In genomic region chr3:180478695-180479094, GRCh38 we compare ENCODE assay signal across 17 cellular contexts.
DNase-seq lines count a peak whose midpoint lies in the region; ATAC-seq, FAIRE-seq and TF ChIP-seq lines count a peak whose summit lies in the region.
"Had no signal": no experiment of that assay in that cellular context is flagged by ENCODE, and none has a peak within 500 bp of the region (broad histone marks: within the 10 kb centered on the region; RNA-seq: fewer than 3 reads in every experiment).

No MANE protein-coding gene starts in this region.

- H3K56ac ChIP-seq in H1 (replicated peaks; ENCODE audit: insufficient read length, low read depth, low read length): no peak overlapping the region

- H3K79me2 ChIP-seq in H1 (ENCODE audit: control insufficient read depth in 1 of 2, insufficient read depth in 2 of 2, low read length in 2 of 2): no peaks in the 10 kb centered on the region

- peak; percentile 5 for DNase-seq in NCI-H2171 treated with DMSO at 0.1 percent for 48 hours (lab: John Stamatoyannopoulos, UW)
- DNase-seq in NCI-H2171 (lab: John Stamatoyannopoulos, UW): no peak
- DNase-seq in NCI-H82 (lab: John Stamatoyannopoulos, UW): peak; percentile 77
- DNase-seq in H1 (ENCODE audit: low read depth in 1 of 2, low spot score in 2 of 2): no peak
- DNase-seq in NCI-H1105 (lab: John Stamatoyannopoulos, UW): no peak
- DNase-seq in head of caudate nucleus: no peak
- DNase-seq: 8988T, DMS 273 treated with DMSO at 0.1 percent for 48 hours, DMS53, DND-41, EL, HFFc6 had no signal

- H3K23ac ChIP-seq in H1 (ENCODE audit: insufficient read length): no peak overlapping the region

- no peak overlapping the region for H4K5ac ChIP-seq in H1 (ENCODE audit: insufficient read length, low read depth, low read length)

- H3K27ac ChIP-seq in H1 (ENCODE audit: low read depth, low read length): no peak overlapping the region
- H3K27ac ChIP-seq: BLaER1 had no signal

- H2AK5ac ChIP-seq in H1 (ENCODE audit: low read depth, low read length): no peak overlapping the region

- no peaks in the 10 kb centered on the region for H3K27me3 ChIP-seq in H1 (replicated peaks in 1 of 4; ENCODE audit: control insufficient read depth in 3 of 4, extremely low read depth in 1 of 4, insufficient read depth in 3 of 4, low read length in 3 of 4)
- H3K27me3 ChIP-seq: BLaER1 had no signal

- TF ChIP-seq RAD21 in H1 (IDR thresholded peaks at IDR 0.05 in 1 of 2, conservative IDR thresholded peaks at IDR 0.05 in 1 of 2; ENCODE audit: low read depth in 2 of 2, low read length in 2 of 2): no peak

- H3K23me2 ChIP-seq in H1 (ENCODE audit: low read depth, low read length): no peaks in the 10 kb centered on the region

- TF ChIP-seq CTCF in H1 (IDR thresholded peaks at IDR 0.05; ENCODE audit: control extremely low read depth in 1 of 3, insufficient read depth in 1 of 3, low read depth in 1 of 3, low read length in 3 of 3): no peak

- 73% methylated on average over 5 of the region's 5 CpGs; no CpG with 5 or more reads in 1 of the 2 experiments for WGBS in H1 (ENCODE audit: extremely low coverage in 1 of 2, insufficient coverage in 1 of 2, insufficient read length in 1 of 2, insufficient replicate concordance in 2 of 2, low coverage in 1 of 2, low lambda C conversion rate in 2 of 2, missing lambda C conversion rate in 1 of 2), 2 experiments

- CTCF ChIA-PET in H1 (lab: Charles Lee; ENCODE audit: partially characterized antibody): interaction anchor here (0.5 to 1.6 kb wide), 2 partner anchors 74 to 1784 kb away, joined by 3 read pairs; no protein-coding TSS in a partner anchor

- intact Hi-C loops in head of caudate nucleus (cut with DNase I): no loop called here

- no peak for FAIRE-seq in H1 (lab: Jason Lieb, UNC)
- FAIRE-seq: GM12878, H54 had no signal

- H3K79me1 ChIP-seq in H1 (ENCODE audit: low read depth, low read length): no peaks in the 10 kb centered on the region

- H2BK15ac ChIP-seq in H1 (ENCODE audit: low read length): no peak overlapping the region

- H3K9me3 ChIP-seq in H1 (ENCODE audit: insufficient read depth in 2 of 2, low read depth in 1 of 2, low read length in 1 of 2): no peaks in the 10 kb centered on the region
- H3K9me3 ChIP-seq: BLaER1 had no signal

- no peak overlapping the region for H2BK120ac ChIP-seq in H1 (replicated peaks; ENCODE audit: low read depth, low read length)

- no peak overlapping the region for H2BK12ac ChIP-seq in H1 (ENCODE audit: low read depth, low read length)

- no peaks in the 10 kb centered on the region for H4K20me1 ChIP-seq in H1 (replicated peaks in 1 of 2; ENCODE audit: control insufficient read depth in 1 of 2, insufficient read depth in 2 of 2, low read length in 2 of 2)
- H4K20me1 ChIP-seq: BLaER1 had no signal

- no peak overlapping the region for H3K9ac ChIP-seq in H1 (replicated peaks in 1 of 4; ENCODE audit: extremely low read depth in 1 of 4, low read depth in 3 of 4, low read length in 3 of 4)
- H3K9ac ChIP-seq: BLaER1 had no signal

- no peak for TF ChIP-seq POLR2A in H1 (IDR thresholded peaks at IDR 0.05; ENCODE audit: control extremely low read depth in 1 of 2, low read depth in 2 of 2, low read length in 2 of 2)

- H4K8ac ChIP-seq in H1 (ENCODE audit: extremely low read depth, insufficient read depth, low read length): no peak overlapping the region

- no peaks in the 10 kb centered on the region for H3K36me3 ChIP-seq in H1 (ENCODE audit: control insufficient read depth in 2 of 4, insufficient read depth in 4 of 4, low read length in 3 of 4)
- H3K36me3 ChIP-seq: BLaER1 had no signal

- no peak overlapping the region for H3K4me3 ChIP-seq in H1 (ENCODE audit: extremely low read depth in 1 of 4, insufficient read depth in 2 of 4, low read depth in 3 of 4, low read length in 4 of 4)
- H3K4me3 ChIP-seq: BLaER1, GM12878 had no signal

- no peak overlapping the region for H3K4ac ChIP-seq in H1 (replicated peaks; ENCODE audit: insufficient read length, low read depth, low read length)

- H2BK5ac ChIP-seq in H1 (ENCODE audit: low read depth, low read length): no peak overlapping the region

- POLR2A ChIA-PET in H1 (lab: Charles Lee; ENCODE audit: partially characterized antibody): interaction anchor here (0.7 kb wide), 1 partner anchor 596 kb away, joined by 3 read pairs; no protein-coding TSS in a partner anchor

- no peak overlapping the region for H2BK20ac ChIP-seq in H1 (ENCODE audit: low read length)

- peak overlapping the region in 1 of 2 experiments; percentile 38; a peak in 1 of 4 replicates for H3K4me2 ChIP-seq in H1 (ENCODE audit: insufficient read depth in 1 of 2, low read depth in 2 of 2, low read length in 2 of 2)
- H3K4me2 ChIP-seq: BLaER1 had no signal

- ATAC-seq in GM21381 (IDR thresholded peaks at IDR 0.05; ENCODE audit: unreplicated experiment): no peak
- ATAC-seq: GM12878, HCT116 had no signal

- H3K14ac ChIP-seq in H1 (ENCODE audit: insufficient read length): no peak overlapping the region

- no peak overlapping the region for H4K91ac ChIP-seq in H1 (replicated peaks; ENCODE audit: insufficient read length, low read length)

- peak overlapping the region; percentile 77 for H2AFZ ChIP-seq in H1 (ENCODE audit: low read length)

- H3K4me1 ChIP-seq in H1 (replicated peaks in 1 of 4; ENCODE audit: control insufficient read depth in 3 of 4, insufficient read depth in 4 of 4, low read length in 3 of 4): peaks cover 0 to 3% (median 0%) of the 10 kb centered on the region in 4 experiments; a peak in 2 of 7 replicates
- H3K4me1 ChIP-seq: BLaER1 had no signal

- no peak for TF ChIP-seq EP300 in H1 (IDR thresholded peaks at IDR 0.05; ENCODE audit: borderline replicate concordance in 1 of 2, low read depth in 2 of 2, low read length in 2 of 2)

- no peak overlapping the region for H3K18ac ChIP-seq in H1 (ENCODE audit: extremely low read depth, low read length)

TF ChIP-seq in H1, 55 proteins besides CTCF, POLR2A, EP300 and RAD21:
- TF ChIP-seq MAFK (IDR thresholded peaks at IDR 0.05; ENCODE audit: low read depth, low read length): no peak
- no peak for TF ChIP-seq KDM5A (IDR thresholded peaks at IDR 0.05; ENCODE audit: low read length)
- no peak for TF ChIP-seq E2F6 (IDR thresholded peaks at IDR 0.05)
- no peak for TF ChIP-seq HDAC6 (IDR thresholded peaks at IDR 0.05; ENCODE audit: low read depth, low read length)
- no peak for TF ChIP-seq KDM4A (IDR thresholded peaks at IDR 0.05; ENCODE audit: low read depth, low read length, severe bottlenecking)
- no peak for TF ChIP-seq ASH2L (IDR thresholded peaks at IDR 0.05; ENCODE audit: low read length)
- TF ChIP-seq YY1 (IDR thresholded peaks at IDR 0.05; ENCODE audit: low read depth, low read length): no peak
- TF ChIP-seq CBX5 (IDR thresholded peaks at IDR 0.05; ENCODE audit: low read depth, low read length): no peak
- no peak for TF ChIP-seq BACH1 (IDR thresholded peaks at IDR 0.05; ENCODE audit: low read length)
- no peak for TF ChIP-seq TEAD4 (IDR thresholded peaks at IDR 0.05; ENCODE audit: low read depth, low read length)
- no peak for TF ChIP-seq SIN3A (conservative IDR thresholded peaks at IDR 0.05 in 1 of 2, IDR thresholded peaks at IDR 0.05 in 1 of 2; ENCODE audit: low read depth in 1 of 2, low read length in 2 of 2)
- no peak for TF ChIP-seq SIX5 (IDR thresholded peaks at IDR 0.05; ENCODE audit: low read depth, low read length)
- TF ChIP-seq PHF8 (conservative IDR thresholded peaks at IDR 0.05; ENCODE audit: low read depth, low read length): no peak
- no peak for TF ChIP-seq SP4 (IDR thresholded peaks at IDR 0.05; ENCODE audit: low read length)
- TF ChIP-seq CBX8 (IDR thresholded peaks at IDR 0.05; ENCODE audit: borderline replicate concordance, low read depth, low read length): no peak
- TF ChIP-seq CREB1 (IDR thresholded peaks at IDR 0.05): no peak
- TF ChIP-seq RFX5 (IDR thresholded peaks at IDR 0.05; ENCODE audit: borderline replicate concordance, low read depth, low read length): no peak

Comparison
In these comparisons a context has a peak if more than half of its experiments do, and no peak if none do; other contexts are left out.
1. DNase-seq: peak in NCI-H2171 treated with DMSO at 0.1 percent for 48 hours (single experiment) and NCI-H82 (single experiment); none in NCI-H2171 (single experiment), H1 (0 of 2), NCI-H1105 (single experiment) and head of caudate nucleus (0 of 42).